19 cellular contexts compared by ENCODE assay signal in genomic region chr18:21998531-21998930, GRCh38.
"Had no signal": no experiment of that assay in that cellular context is flagged by ENCODE, and none has a peak within 500 bp of the region (broad histone marks: within the 10 kb centered on the region; RNA-seq: fewer than 3 reads in every experiment).

No MANE protein-coding gene starts in this region.

- FAIRE-seq: astrocyte had no signal

- H3K4me3 Mint-ChIP-seq: activated CD8-positive, alpha-beta T cell treated with anti-CD3 and anti-CD28 coated beads for 36 hours; central memory CD8-positive, alpha-beta T cell; natural killer cell treated with Interleukin-12 subunit alpha and Interleukin-12 subunit beta and Interleukin-15 and Interleukin-18, amount 100 ng/mL, for 72 hours; stimulated activated naive CD8-positive, alpha-beta T cell treated with anti-CD3 and anti-CD28 coated beads, Interleukin-15, Interleukin-2, amounts not matched to agents 100 ng/mL and 50 ng/mL, for 24 hours had no signal

- H3K27me3 Mint-ChIP-seq: activated CD8-positive, alpha-beta T cell treated with anti-CD3 and anti-CD28 coated beads for 36 hours; stimulated activated naive CD8-positive, alpha-beta T cell treated with anti-CD3 and anti-CD28 coated beads, Interleukin-15, Interleukin-2, amounts not matched to agents 100 ng/mL and 50 ng/mL, for 24 hours had no signal

- H3K9me3 ChIP-seq: gastroesophageal sphincter, psoas muscle, testis, vagina had no signal

- H3K4me3 ChIP-seq: gastroesophageal sphincter, lung, psoas muscle, testis, vagina had no signal

- H3K9me3 Mint-ChIP-seq: activated CD8-positive, alpha-beta T cell treated with anti-CD3 and anti-CD28 coated beads for 36 hours; central memory CD8-positive, alpha-beta T cell; natural killer cell treated with Interleukin-12 subunit alpha and Interleukin-12 subunit beta and Interleukin-15 and Interleukin-18, amount 100 ng/mL, for 72 hours; stimulated activated naive CD8-positive, alpha-beta T cell treated with anti-CD3 and anti-CD28 coated beads, Interleukin-15, Interleukin-2, amounts not matched to agents 100 ng/mL and 50 ng/mL, for 24 hours had no signal

- H3K4me1 ChIP-seq: psoas muscle, vagina had no signal

- H3K27me3 ChIP-seq: testis, vagina had no signal

- H3K36me3 ChIP-seq: gastroesophageal sphincter, vagina had no signal

- DNase-seq: activated CD8-positive, alpha-beta memory T cell treated with anti-CD3 and anti-CD28 coated beads, Interleukin-2, amount 50 U/mL, for 4 hours; activated CD8-positive, alpha-beta T cell treated with anti-CD3 and anti-CD28 coated beads for 36 hours; effector memory CD4-positive, alpha-beta T cell; hypothalamus; kidney glomerular epithelial cell; occipital lobe; psoas muscle; stimulated activated CD4-positive, alpha-beta T cell treated with anti-CD3 and anti-CD28 coated beads, Interleukin-15, amount 100 ng/mL, for 24 hours; stimulated activated CD4-positive, alpha-beta T cell treated with anti-CD3 and anti-CD28 coated beads, Interleukin-4, amount 100 ng/mL, for 24 hours; T-helper 9 cell; testis had no signal

- ATAC-seq: activated CD8-positive, alpha-beta T cell treated with anti-CD3 and anti-CD28 coated beads for 36 hours; gastroesophageal sphincter; natural killer cell treated with Interleukin-12 subunit alpha and Interleukin-12 subunit beta and Interleukin-15 and Interleukin-18, amount 100 ng/mL, for 72 hours; psoas muscle had no signal

- H3K36me3 Mint-ChIP-seq: natural killer cell treated with Interleukin-12 subunit alpha and Interleukin-12 subunit beta and Interleukin-15 and Interleukin-18, amount 100 ng/mL, for 72 hours had no signal

- H3K27ac ChIP-seq: epithelial cell of prostate, gastroesophageal sphincter, psoas muscle, testis, vagina had no signal

- H3K27ac Mint-ChIP-seq: activated CD8-positive, alpha-beta T cell treated with anti-CD3 and anti-CD28 coated beads for 36 hours; natural killer cell treated with Interleukin-12 subunit alpha and Interleukin-12 subunit beta and Interleukin-15 and Interleukin-18, amount 100 ng/mL, for 72 hours; stimulated activated naive CD8-positive, alpha-beta T cell treated with anti-CD3 and anti-CD28 coated beads, Interleukin-15, Interleukin-2, amounts not matched to agents 100 ng/mL and 50 ng/mL, for 24 hours had no signal
